ENCODE assay signal across 13 cellular contexts in the genomic region with DNA sequence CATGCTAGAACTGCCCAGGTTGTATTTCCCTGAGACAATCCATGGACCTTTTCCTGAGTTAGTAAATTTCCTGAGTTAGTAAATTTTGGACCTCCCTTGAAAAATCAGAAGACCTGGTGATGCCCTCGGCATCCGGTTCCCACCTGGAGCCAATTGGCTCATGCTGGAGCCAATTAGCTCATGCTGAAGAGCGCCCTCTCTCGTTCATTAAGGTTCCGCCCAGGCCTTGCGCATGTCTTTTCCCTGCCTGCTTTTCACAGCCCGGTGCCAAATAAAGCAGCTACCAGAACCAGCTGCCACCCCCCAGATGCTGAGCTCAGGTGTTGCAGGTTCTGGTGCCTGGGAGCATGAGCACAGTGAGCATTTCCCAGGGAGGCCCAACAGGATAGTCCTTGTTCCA.
DNase-seq lines count a peak whose midpoint lies in the region; ATAC-seq and TF ChIP-seq lines count a peak whose summit lies in the region.
"Had no signal": no experiment of that assay in that cellular context is flagged by ENCODE, and none has a peak within 500 bp of the region (broad histone marks: within the 10 kb centered on the region; RNA-seq: fewer than 3 reads in every experiment).

No MANE protein-coding gene starts in this region.

- H3K4me3 Mint-ChIP-seq in activated naive CD4-positive, alpha-beta T cell treated with anti-CD3 and anti-CD28 coated beads for 36 hours, result no peak overlapping the region
- H3K4me3 Mint-ChIP-seq in activated naive CD4-positive, alpha-beta T cell treated with anti-CD3 and anti-CD28 coated beads, Interleukin-2, amount 10 ng/mL, durations not matched to agents 7 days and 5 days, result no peak overlapping the region
- H3K4me3 Mint-ChIP-seq in HFFc6 (no peak overlapping the region), type B pancreatic cell (no peak overlapping the region)
- no peak overlapping the region for H3K4me3 Mint-ChIP-seq in dendritic cell treated with granulocyte-macrophage colony-stimulating factor and Interleukin-4, amounts not matched to agents 40 ng/mL and 50 ng/mL, for 4 days
- H3K4me3 Mint-ChIP-seq: brain had no signal

- peak; percentile 30 for DNase-seq in activated naive CD4-positive, alpha-beta T cell treated with anti-CD3 and anti-CD28 coated beads for 36 hours
- no peak for DNase-seq in activated naive CD4-positive, alpha-beta T cell treated with anti-CD3 and anti-CD28 coated beads, Interleukin-2, amount 10 ng/mL, durations not matched to agents 7 days and 5 days
- DNase-seq in HFFc6 (no peak), retinal pigment epithelial cell (ENCODE audit: low read depth) (no peak), lower lobe of right lung (no peak), type B pancreatic cell (ENCODE audit: extremely low spot score, unreplicated experiment) (no peak), NCI-H345 treated with DMSO at 0.1 percent for 48 hours (lab: John Stamatoyannopoulos, UW; ENCODE audit: unreplicated experiment) (no peak)
- DNase-seq: activated naive CD4-positive, alpha-beta T cell treated with Interleukin-2 at 50 U/mL for 16 hours; dorsolateral prefrontal cortex; occipital lobe; SK-N-SH had no signal

- no peaks in the 10 kb centered on the region for H3K9me3 Mint-ChIP-seq in activated naive CD4-positive, alpha-beta T cell treated with anti-CD3 and anti-CD28 coated beads for 36 hours
- no peaks in the 10 kb centered on the region for H3K9me3 Mint-ChIP-seq in activated naive CD4-positive, alpha-beta T cell treated with anti-CD3 and anti-CD28 coated beads, Interleukin-2, amount 10 ng/mL, durations not matched to agents 7 days and 5 days
- H3K9me3 Mint-ChIP-seq in HFFc6 (no peaks in the 10 kb centered on the region), type B pancreatic cell (no peaks in the 10 kb centered on the region)
- no peaks in the 10 kb centered on the region for H3K9me3 Mint-ChIP-seq in dendritic cell treated with granulocyte-macrophage colony-stimulating factor and Interleukin-4, amounts not matched to agents 40 ng/mL and 50 ng/mL, for 4 days

- H3K27ac ChIP-seq in lower lobe of right lung, result no peak overlapping the region
- H3K27ac ChIP-seq: dorsolateral prefrontal cortex had no signal

- ATAC-seq in lower lobe of right lung, result no peak

- intact Hi-C loops in activated naive CD4-positive, alpha-beta T cell treated with anti-CD3 and anti-CD28 coated beads for 36 hours (cut with micrococcal nuclease), result no loop called here
- intact Hi-C loops in dendritic cell treated with granulocyte-macrophage colony-stimulating factor and Interleukin-4, amounts not matched to agents 40 ng/mL and 50 ng/mL, for 4 days (cut with micrococcal nuclease), result no loop called here
- intact Hi-C loops in lower lobe of right lung (cut with DNase I), result no loop called here

- H3K9me3 ChIP-seq in lower lobe of right lung, result no peaks in the 10 kb centered on the region
- H3K9me3 ChIP-seq: SK-N-SH had no signal

- CTCF ChIA-PET in activated naive CD4-positive, alpha-beta T cell treated with anti-CD3 and anti-CD28 coated beads for 36 hours (lab: Charles Lee), result interaction anchor here (0.7 kb wide), 1 partner anchor 246 kb away, joined by 3 read pairs; no protein-coding TSS in a partner anchor
- CTCF ChIA-PET in activated naive CD4-positive, alpha-beta T cell treated with anti-CD3 and anti-CD28 coated beads, Interleukin-2, amount 10 ng/mL, durations not matched to agents 7 days and 5 days (lab: Charles Lee), result interaction anchor here (0.9 to 1.5 kb wide), 5 partner anchors 10 to 198 kb away, joined by 3 to 4 read pairs (median 3); no protein-coding TSS in a partner anchor

- H3K36me3 Mint-ChIP-seq in activated naive CD4-positive, alpha-beta T cell treated with anti-CD3 and anti-CD28 coated beads for 36 hours (ENCODE audit: low read depth), result peaks cover 10% of the 10 kb centered on the region
- H3K36me3 Mint-ChIP-seq in activated naive CD4-positive, alpha-beta T cell treated with anti-CD3 and anti-CD28 coated beads, Interleukin-2, amount 10 ng/mL, durations not matched to agents 7 days and 5 days, result peaks cover 38% of the 10 kb centered on the region
- H3K36me3 Mint-ChIP-seq in HFFc6 (ENCODE audit: low read depth) (peaks cover 4% of the 10 kb centered on the region; the same call in 1 of the 2 replicates), type B pancreatic cell (no peaks in the 10 kb centered on the region)
- peaks cover 89% of the 10 kb centered on the region for H3K36me3 Mint-ChIP-seq in dendritic cell treated with granulocyte-macrophage colony-stimulating factor and Interleukin-4, amounts not matched to agents 40 ng/mL and 50 ng/mL, for 4 days (ENCODE audit: low read depth)
- H3K36me3 Mint-ChIP-seq: brain had no signal

- H3K36me3 ChIP-seq in lower lobe of right lung, result peaks cover 41% of the 10 kb centered on the region

- no peak overlapping the region for H3K4me3 ChIP-seq in retinal pigment epithelial cell (ENCODE audit: low read length)
- H3K4me3 ChIP-seq in lower lobe of right lung, result no peak overlapping the region
- H3K4me3 ChIP-seq: dorsolateral prefrontal cortex had no signal

- no peaks in the 10 kb centered on the region for H3K27me3 Mint-ChIP-seq in activated naive CD4-positive, alpha-beta T cell treated with anti-CD3 and anti-CD28 coated beads for 36 hours (ENCODE audit: low read depth)
- H3K27me3 Mint-ChIP-seq in activated naive CD4-positive, alpha-beta T cell treated with anti-CD3 and anti-CD28 coated beads, Interleukin-2, amount 10 ng/mL, durations not matched to agents 7 days and 5 days, result no peaks in the 10 kb centered on the region
- H3K27me3 Mint-ChIP-seq in HFFc6 (ENCODE audit: insufficient read depth) (no peaks in the 10 kb centered on the region), type B pancreatic cell (no peaks in the 10 kb centered on the region)
- no peaks in the 10 kb centered on the region for H3K27me3 Mint-ChIP-seq in dendritic cell treated with granulocyte-macrophage colony-stimulating factor and Interleukin-4, amounts not matched to agents 40 ng/mL and 50 ng/mL, for 4 days

- H3K27ac Mint-ChIP-seq in activated naive CD4-positive, alpha-beta T cell treated with anti-CD3 and anti-CD28 coated beads for 36 hours, result no peak overlapping the region
- H3K27ac Mint-ChIP-seq in activated naive CD4-positive, alpha-beta T cell treated with anti-CD3 and anti-CD28 coated beads, Interleukin-2, amount 10 ng/mL, durations not matched to agents 7 days and 5 days, result no peak overlapping the region
- H3K27ac Mint-ChIP-seq in HFFc6 (0 out of 2 replicates have a peak overlapping the region, but pooled peaks have one; percentile 25), type B pancreatic cell (no peak overlapping the region)
- peak overlapping the region; percentile 44 for H3K27ac Mint-ChIP-seq in dendritic cell treated with granulocyte-macrophage colony-stimulating factor and Interleukin-4, amounts not matched to agents 40 ng/mL and 50 ng/mL, for 4 days
- H3K27ac Mint-ChIP-seq: brain had no signal

- no peaks in the 10 kb centered on the region for H3K4me1 ChIP-seq in lower lobe of right lung

- peaks cover 3% of the 10 kb centered on the region for H3K4me1 Mint-ChIP-seq in activated naive CD4-positive, alpha-beta T cell treated with anti-CD3 and anti-CD28 coated beads for 36 hours (ENCODE audit: low read depth)
- H3K4me1 Mint-ChIP-seq in activated naive CD4-positive, alpha-beta T cell treated with anti-CD3 and anti-CD28 coated beads, Interleukin-2, amount 10 ng/mL, durations not matched to agents 7 days and 5 days, result peaks cover 2% of the 10 kb centered on the region
- H3K4me1 Mint-ChIP-seq in HFFc6 (ENCODE audit: low read depth), result peaks cover 12% of the 10 kb centered on the region
- peaks cover 31% of the 10 kb centered on the region for H3K4me1 Mint-ChIP-seq in dendritic cell treated with granulocyte-macrophage colony-stimulating factor and Interleukin-4, amounts not matched to agents 40 ng/mL and 50 ng/mL, for 4 days (ENCODE audit: low read depth)
- H3K4me1 Mint-ChIP-seq in type B pancreatic cell (ENCODE audit: unreplicated experiment), result no peaks in the 10 kb centered on the region

- TF ChIP-seq CTCF in HFFc6 (IDR thresholded peaks at IDR 0.05), result peak; percentile 58
- peak; percentile 22 for TF ChIP-seq CTCF in retinal pigment epithelial cell (conservative IDR thresholded peaks at IDR 0.05; ENCODE audit: low read depth, low read length)
- no peak for TF ChIP-seq CTCF in lower lobe of right lung (IDR thresholded peaks at IDR 0.05)
- TF ChIP-seq CTCF in type B pancreatic cell (conservative IDR thresholded peaks at IDR 0.05), result no peak

- H3K27me3 ChIP-seq in lower lobe of right lung (ENCODE audit: low read depth), result no peaks in the 10 kb centered on the region

Comparison
In these comparisons a context has a peak if more than half of its experiments do, and no peak if none do; other contexts are left out.
1. H3K27ac Mint-ChIP-seq: peak in HFFc6 (single experiment) and dendritic cell treated with granulocyte-macrophage colony-stimulating factor and Interleukin-4, amounts not matched to agents 40 ng/mL and 50 ng/mL, for 4 days (single experiment); none in activated naive CD4-positive, alpha-beta T cell treated with anti-CD3 and anti-CD28 coated beads for 36 hours (single experiment), activated naive CD4-positive, alpha-beta T cell treated with anti-CD3 and anti-CD28 coated beads, Interleukin-2, amount 10 ng/mL, durations not matched to agents 7 days and 5 days (single experiment) and type B pancreatic cell (single experiment).
2. CTCF ChIP-seq: peak in HFFc6 (single experiment) and retinal pigment epithelial cell (single experiment); none in lower lobe of right lung (single experiment) and type B pancreatic cell (single experiment).